ENCODE assay signal across 8 cellular contexts in genomic region chr21:33478858-33479678, GRCh38. TPM values are rescaled to one million over a fixed set of nuclear protein-coding genes. Genes with fewer than 3 reads are reported as not detected.
A peak's percentile ranks its signal among the peaks of the same experiment; 100 is the strongest.
DNase-seq lines count a peak whose midpoint lies in the region; ATAC-seq and TF ChIP-seq lines count a peak whose summit lies in the region.

No MANE protein-coding gene starts in this region.

- peak overlapping the region; percentile 89 for H3K4me3 ChIP-seq in HFF-Myc (replicated peaks; ENCODE audit: low read depth, low read length)
- peak overlapping the region; percentile 80 for H3K4me3 ChIP-seq in NB4 (ENCODE audit: low read depth, low read length)

- TF ChIP-seq CTCF in HFF-Myc (IDR thresholded peaks at IDR 0.05; ENCODE audit: low read depth, low read length, missing control alignments) (no peak), NB4 (IDR thresholded peaks at IDR 0.05; ENCODE audit: low read depth, low read length) (no peak)

- no peak for TF ChIP-seq POLR2A in NB4 (IDR thresholded peaks at IDR 0.05; ENCODE audit: extremely low read depth, insufficient read length)

- DNase-seq in HFF-Myc (ENCODE audit: extremely low read depth, low read depth) (no peak), NB4 (ENCODE audit: low read depth) (peak; percentile 62), medulla oblongata (ENCODE audit: extremely low spot score) (peak; percentile 28), H4 (ENCODE audit: low spot score) (no peak)
- DNase-seq in activated CD4-positive, alpha-beta T cell treated with anti-CD3 and anti-CD28 coated beads, Interleukin-2, amount 50 U/mL, for 4 hours: peak; percentile 23 to 27
- peak; percentile 39 for DNase-seq in effector CD8-positive, alpha-beta T cell (lab: John Stamatoyannopoulos, UW)
- DNase-seq in stimulated activated CD8-positive, alpha-beta memory T cell treated with anti-CD3 and anti-CD28 coated beads, Interleukin-4, amount 100 ng/mL, for 48 hours: peak; percentile 56

- peak; percentile 4 for ATAC-seq in GM18499 (IDR thresholded peaks at IDR 0.05; ENCODE audit: insufficient read depth, unreplicated experiment)

RNA-seq across cellular contexts. Expression of gene TMEM50B, which starts 0.7 kb away (rescaled TPM):
- total RNA-seq in H4 (2014; rRNA removed; shearing (Covaris generic)): 28.3 and 29.6 TPM in 2 replicates

RNA-seq across cellular contexts. Expression of gene DNAJC28, which starts 12.4 kb away (rescaled TPM):
- total RNA-seq in H4 (2014; rRNA removed; shearing (Covaris generic)): 1.2 and 3.1 TPM in 2 replicates

Comparison
In these comparisons a context has a peak if more than half of its experiments do, and no peak if none do; other contexts are left out.
1. DNase-seq: peak in NB4 (single experiment), activated CD4-positive, alpha-beta T cell treated with anti-CD3 and anti-CD28 coated beads, Interleukin-2, amount 50 U/mL, for 4 hours (2 of 2), effector CD8-positive, alpha-beta T cell (single experiment), medulla oblongata (single experiment) and stimulated activated CD8-positive, alpha-beta memory T cell treated with anti-CD3 and anti-CD28 coated beads, Interleukin-4, amount 100 ng/mL, for 48 hours (single experiment); none in HFF-Myc (single experiment) and H4 (single experiment).